ENCODE assay signal across 1 cellular context in the genomic region with DNA sequence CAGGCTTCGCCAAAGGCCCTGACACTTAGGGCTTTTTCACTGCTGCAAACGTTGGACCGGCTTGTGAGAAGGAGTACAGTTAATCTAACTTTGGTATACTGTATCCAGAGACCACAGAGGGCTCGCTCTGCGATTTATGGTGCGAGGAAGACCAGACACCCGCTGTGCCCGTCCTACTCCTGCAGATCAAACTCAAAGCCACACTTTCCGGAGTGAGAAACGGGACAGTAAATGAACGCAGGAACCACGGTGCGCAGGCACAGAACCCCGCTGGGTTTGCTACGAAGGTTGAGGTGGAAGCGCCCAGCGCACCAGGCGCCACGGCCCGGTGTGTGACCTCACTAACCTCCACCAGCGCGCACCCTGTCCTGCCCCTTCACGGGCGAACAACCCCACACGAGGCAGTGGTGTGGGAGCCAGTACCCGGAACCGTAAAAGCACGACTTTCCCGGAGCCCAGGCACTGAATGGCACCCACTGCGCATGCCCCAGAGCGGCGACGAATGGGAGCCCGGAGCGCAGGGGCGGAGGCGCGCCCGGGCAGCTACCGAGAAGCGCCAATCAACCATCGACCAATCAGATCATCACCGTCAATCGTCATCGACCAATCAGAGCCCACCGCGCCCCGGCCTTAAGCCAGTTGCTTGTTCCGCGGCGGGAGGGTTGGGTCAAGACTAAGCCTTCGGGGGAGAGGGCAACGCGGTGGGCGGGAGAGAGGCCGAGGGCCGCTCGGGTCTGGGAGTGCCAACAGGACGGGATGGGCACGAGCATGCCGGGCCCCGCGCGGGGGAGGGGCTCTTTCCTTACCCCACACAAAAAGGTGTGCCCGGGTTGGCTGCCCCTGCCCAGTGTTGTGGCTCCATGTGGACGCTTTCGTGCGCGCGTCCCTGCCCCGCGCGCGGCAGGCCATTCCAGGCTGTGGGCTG.
TF ChIP-seq lines count a peak whose summit lies in the region.

No MANE protein-coding gene starts in this region.

TF ChIP-seq in liver, 16 proteins besides CTCF, POLR2A, EP300 and RAD21 (continued from another document):
- TF ChIP-seq SP1 (IDR thresholded peaks at IDR 0.05) (peak; percentile 89), FOXA2 (IDR thresholded peaks at IDR 0.05) (no peak), HNF4A (conservative IDR thresholded peaks at IDR 0.05) (peak; percentile 21 to 33), NR2F2 (IDR thresholded peaks at IDR 0.05) (no peak)
